ENCODE assay signal across 8 cellular contexts in the genomic region with DNA sequence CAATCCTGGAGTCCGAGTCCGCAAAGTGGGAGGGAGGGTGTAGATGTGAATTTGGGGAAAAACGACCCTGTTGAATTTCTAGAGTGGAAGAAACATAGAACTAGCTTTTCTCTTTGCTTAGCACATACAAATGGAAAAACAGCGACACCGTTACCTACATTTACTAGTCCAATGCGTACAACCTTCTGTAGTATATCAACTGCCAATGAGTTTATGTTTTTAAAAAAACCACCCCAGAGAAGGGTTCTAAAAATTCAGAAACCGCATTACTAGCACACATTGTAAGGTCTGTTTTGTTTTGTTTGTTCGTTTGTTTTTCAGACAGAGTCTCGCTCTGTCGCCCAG. TPM values are rescaled to one million over a fixed set of nuclear protein-coding genes. Genes with fewer than 3 reads are reported as not detected.
DNase-seq lines count a peak whose midpoint lies in the region; ATAC-seq and TF ChIP-seq lines count a peak whose summit lies in the region.

No MANE protein-coding gene starts in this region.

- ATAC-seq in GM18511 (IDR thresholded peaks at IDR 0.05; ENCODE audit: unreplicated experiment) = peak; percentile 32
- peak; percentile 21 for ATAC-seq in HG02852 (IDR thresholded peaks at IDR 0.05; ENCODE audit: unreplicated experiment)
- no peak for ATAC-seq in activated CD8-positive, alpha-beta T cell treated with anti-CD3 and anti-CD28 coated beads, Interleukin-2, amount 10 ng/mL, durations not matched to agents 7 days and 5 days
- ATAC-seq in left colon = peak; percentile 14
- no peak for ATAC-seq in GM21786 (IDR thresholded peaks at IDR 0.05; ENCODE audit: unreplicated experiment)

- TF ChIP-seq POLR2A in thyroid gland (IDR thresholded peaks at IDR 0.05) = no peak

- H3K9me3 ChIP-seq in thyroid gland = no peaks in the 10 kb centered on the region

- H3K4me1 ChIP-seq in thyroid gland = peaks cover 7 to 8% of the 10 kb centered on the region in 2 donors

- peaks cover 25% of the 10 kb centered on the region for H3K36me3 Mint-ChIP-seq in activated CD8-positive, alpha-beta T cell treated with anti-CD3 and anti-CD28 coated beads, Interleukin-2, amount 10 ng/mL, durations not matched to agents 7 days and 5 days (ENCODE audit: low read depth)

- H3K36me3 ChIP-seq in thyroid gland = no peaks in the 10 kb centered on the region

- intact Hi-C loops in left colon (cut with DNase I, micrococcal nuclease) (no loop called here), thyroid gland (cut with DNase I) (no loop called here)

- POLR2A ChIA-PET in activated CD8-positive, alpha-beta T cell treated with anti-CD3 and anti-CD28 coated beads, Interleukin-2, amount 10 ng/mL, durations not matched to agents 7 days and 5 days (lab: Charles Lee) = interaction anchor here (2.1 kb wide), 1 partner anchor 60 kb away, joined by 19 read pairs; a partner anchor contains a TSS

- H3K27ac ChIP-seq in thyroid gland = peak overlapping the region; percentile 75 to 85 (median 80)

- DNase-seq in activated CD8-positive, alpha-beta T cell treated with anti-CD3 and anti-CD28 coated beads, Interleukin-2, amount 10 ng/mL, durations not matched to agents 7 days and 5 days = no peak
- DNase-seq in left colon (no peak), thyroid gland (no peak), DMS 273 (lab: John Stamatoyannopoulos, UW; ENCODE audit: unreplicated experiment) (no peak)
- no peak for DNase-seq in stimulated activated naive CD4-positive, alpha-beta T cell (lab: John Stamatoyannopoulos, UW)

- TF ChIP-seq CTCF in thyroid gland (IDR thresholded peaks at IDR 0.05) = no peak

- no peaks in the 10 kb centered on the region for H3K27me3 ChIP-seq in thyroid gland

- peaks cover 10% of the 10 kb centered on the region for H3K27me3 Mint-ChIP-seq in activated CD8-positive, alpha-beta T cell treated with anti-CD3 and anti-CD28 coated beads, Interleukin-2, amount 10 ng/mL, durations not matched to agents 7 days and 5 days (ENCODE audit: low read depth)

- 16 to 20% methylated on average over 10 of the region's 10 CpGs for WGBS in thyroid gland, 2 donors

- peak overlapping the region; percentile 94 for H3K4me3 Mint-ChIP-seq in activated CD8-positive, alpha-beta T cell treated with anti-CD3 and anti-CD28 coated beads, Interleukin-2, amount 10 ng/mL, durations not matched to agents 7 days and 5 days

- peak overlapping the region; percentile 67 to 76 (median 70) for H3K4me3 ChIP-seq in thyroid gland (replicated peaks in 1 of 3)

- H3K27ac Mint-ChIP-seq in activated CD8-positive, alpha-beta T cell treated with anti-CD3 and anti-CD28 coated beads, Interleukin-2, amount 10 ng/mL, durations not matched to agents 7 days and 5 days = peak overlapping the region; percentile 93

- no peaks in the 10 kb centered on the region for H3K9me3 Mint-ChIP-seq in activated CD8-positive, alpha-beta T cell treated with anti-CD3 and anti-CD28 coated beads, Interleukin-2, amount 10 ng/mL, durations not matched to agents 7 days and 5 days (ENCODE audit: insufficient read depth)

- H3K4me1 Mint-ChIP-seq in activated CD8-positive, alpha-beta T cell treated with anti-CD3 and anti-CD28 coated beads, Interleukin-2, amount 10 ng/mL, durations not matched to agents 7 days and 5 days (ENCODE audit: low read depth) = peaks cover 34% of the 10 kb centered on the region

- CTCF ChIA-PET in activated CD8-positive, alpha-beta T cell treated with anti-CD3 and anti-CD28 coated beads, Interleukin-2, amount 10 ng/mL, durations not matched to agents 7 days and 5 days (lab: Charles Lee) = interaction anchor here (0.6 kb wide), 1 partner anchor 632 kb away, joined by 3 read pairs; no protein-coding TSS in a partner anchor

RNA-seq across cellular contexts. Expression of a gene that starts 0.3 kb away (rescaled TPM):
- 10 to 100 TPM; 67.4 to 71.5 TPM for total RNA-seq in activated CD8-positive, alpha-beta T cell treated with anti-CD3 and anti-CD28 coated beads, Interleukin-2, amount 10 ng/mL, durations not matched to agents 7 days and 5 days
- total RNA-seq in left colon = 10 to 100 TPM; 44.9 to 46.6 TPM
- total RNA-seq in thyroid gland = 10 to 100 TPM; 59.5 to 85.6 (median 72.9) TPM

RNA-seq across cellular contexts. Expression of a gene that starts 45.6 kb away (rescaled TPM):
- not detected for total RNA-seq in activated CD8-positive, alpha-beta T cell treated with anti-CD3 and anti-CD28 coated beads, Interleukin-2, amount 10 ng/mL, durations not matched to agents 7 days and 5 days
- total RNA-seq in left colon (not detected), thyroid gland (not detected)

RNA-seq across cellular contexts. Expression of a gene that starts 59.2 kb away (rescaled TPM):
- total RNA-seq in activated CD8-positive, alpha-beta T cell treated with anti-CD3 and anti-CD28 coated beads, Interleukin-2, amount 10 ng/mL, durations not matched to agents 7 days and 5 days = 100 to 1,000 TPM; 109 to 122 TPM
- 10 to 100 TPM; 17.2 to 19.7 TPM for total RNA-seq in left colon
- total RNA-seq in thyroid gland = 10 to 100 TPM; 16.8 to 42.5 (median 23.7) TPM

Comparison
In these comparisons a context has a peak if more than half of its experiments do, and no peak if none do; other contexts are left out.
1. ATAC-seq: peak in GM18511 (single experiment), HG02852 (single experiment) and left colon (single experiment); none in activated CD8-positive, alpha-beta T cell treated with anti-CD3 and anti-CD28 coated beads, Interleukin-2, amount 10 ng/mL, durations not matched to agents 7 days and 5 days (single experiment) and GM21786 (single experiment).